Comparison of ENCODE assay signal across 8 cellular contexts in genomic region chr2:71548589-71549485, GRCh38.
DNase-seq lines count a peak whose midpoint lies in the region; ATAC-seq, FAIRE-seq and TF ChIP-seq lines count a peak whose summit lies in the region.

No MANE protein-coding gene starts in this region.

- TF ChIP-seq POLR2A in endothelial cell of umbilical vein (IDR thresholded peaks at IDR 0.05; ENCODE audit: low read depth, low read length): no peak

- no peaks in the 10 kb centered on the region for H3K79me2 ChIP-seq in endothelial cell of umbilical vein (ENCODE audit: control insufficient read depth, insufficient read depth, low read length)

- POLR2A ChIA-PET in endothelial cell of umbilical vein (lab: Charles Lee): no interaction called here

- H2AFZ ChIP-seq in endothelial cell of umbilical vein (ENCODE audit: low read depth, low read length): no peak overlapping the region

- CTCF ChIA-PET in endothelial cell of umbilical vein (lab: Charles Lee): interaction anchor here (0.7 to 4.1 kb wide), 5 partner anchors 10 to 601 kb away, joined by 3 to 33 read pairs (median 3); no protein-coding TSS in a partner anchor

- peak; percentile 83 for FAIRE-seq in endothelial cell of umbilical vein (lab: Jason Lieb, UNC)

- no peak overlapping the region for H3K27ac ChIP-seq in endothelial cell of umbilical vein (ENCODE audit: insufficient read depth, low read depth, low read length)

- TF ChIP-seq CTCF in endothelial cell of umbilical vein (IDR thresholded peaks at IDR 0.05; ENCODE audit: extremely low read depth in 1 of 2, insufficient read depth in 1 of 2, low read depth in 1 of 2, low read length in 2 of 2) (peak; percentile 72 to 77), mucosa of descending colon (IDR thresholded peaks at IDR 0.05) (peak; percentile 58)

- no peaks in the 10 kb centered on the region for H3K9me1 ChIP-seq in endothelial cell of umbilical vein (replicated peaks; ENCODE audit: control insufficient read depth, extremely low read depth, insufficient read depth, low read length)

- H3K9ac ChIP-seq in endothelial cell of umbilical vein (replicated peaks; ENCODE audit: extremely low read depth, insufficient read depth, low read length): no peak overlapping the region

- H3K9me3 ChIP-seq in endothelial cell of umbilical vein (replicated peaks; ENCODE audit: control insufficient read depth, insufficient read depth, low read length): no peaks in the 10 kb centered on the region
- no peaks in the 10 kb centered on the region for H3K9me3 ChIP-seq in mucosa of descending colon

- peaks cover 0 to 16% of the 10 kb centered on the region in 2 experiments for H3K36me3 ChIP-seq in endothelial cell of umbilical vein (ENCODE audit: control insufficient read depth in 2 of 2, extremely low read depth in 1 of 2, insufficient read depth in 2 of 2, low read length in 2 of 2)
- H3K36me3 ChIP-seq in mucosa of descending colon (ENCODE audit: low read depth): no peaks in the 10 kb centered on the region

- no peak overlapping the region for H3K4me3 ChIP-seq in endothelial cell of umbilical vein (replicated peaks in 1 of 3; ENCODE audit: insufficient read depth in 1 of 3, low read depth in 1 of 3, low read length in 3 of 3)
- no peak overlapping the region for H3K4me3 ChIP-seq in mucosa of descending colon

- dilution Hi-C loops in endothelial cell of umbilical vein (cut with MboI; ENCODE audit: extremely low pct_ligation_motif_present, low sequenced_read_pairs): no loop called here

- no peak overlapping the region for H3K4me2 ChIP-seq in endothelial cell of umbilical vein (ENCODE audit: insufficient read depth, low read length)

- H3K4me1 ChIP-seq in endothelial cell of umbilical vein (ENCODE audit: control insufficient read depth, extremely low read depth, insufficient read depth, low read length) (peaks cover 11% of the 10 kb centered on the region), mucosa of descending colon (ENCODE audit: low read depth) (peaks cover 6% of the 10 kb centered on the region)

- peak; percentile 23 to 26 for DNase-seq in AML-193 (lab: John Stamatoyannopoulos, UW)
- DNase-seq in NCI-H69 (lab: John Stamatoyannopoulos, UW): peak; percentile 33
- DNase-seq in activated CD8-positive, alpha-beta memory T cell treated with anti-CD3 and anti-CD28 coated beads for 24 hours: peak; percentile 88
- DNase-seq in endothelial cell of umbilical vein (ENCODE audit: low read depth, low spot score): peak; percentile 51
- DNase-seq in mucosa of descending colon: peak; percentile 64 to 86 (median 83)
- peak; percentile 36 to 42 for DNase-seq in stimulated activated CD8-positive, alpha-beta memory T cell treated with anti-CD3 and anti-CD28 coated beads, Interleukin-7, amount 100 ng/mL, for 1 hour (ENCODE audit: low read depth in 2 of 2)
- no peak for DNase-seq in mesenteric fat pad (ENCODE audit: low spot score)

- ATAC-seq in GM21423 (IDR thresholded peaks at IDR 0.05; ENCODE audit: unreplicated experiment) (peak; percentile 46), mucosa of descending colon (peak; percentile 79)

- H4K20me1 ChIP-seq in endothelial cell of umbilical vein (replicated peaks; ENCODE audit: control insufficient read depth, extremely low read depth, insufficient read depth, low read length): no peaks in the 10 kb centered on the region

- H3K27me3 ChIP-seq in endothelial cell of umbilical vein (ENCODE audit: control insufficient read depth in 2 of 2, insufficient read depth in 2 of 2, low read length in 2 of 2): no peaks in the 10 kb centered on the region

- no TSS peak for BruUV-seq in endothelial cell of umbilical vein (replicated peaks; lab: Mats Ljungman, UMichigan)

- intact Hi-C loops in endothelial cell of umbilical vein (cut with micrococcal nuclease) (loop anchor here (1.0 to 10.0 kb wide), 5 partner anchors 56 to 1196 kb away; no protein-coding TSS in a partner anchor), mucosa of descending colon (cut with DNase I, micrococcal nuclease) (loop anchor here (5.0 to 10.0 kb wide), 3 partner anchors 248 to 608 kb away; no protein-coding TSS in a partner anchor)

TF ChIP-seq in endothelial cell of umbilical vein, 7 proteins besides CTCF, POLR2A, EP300 and RAD21:
- TF ChIP-seq MYC (IDR thresholded peaks at IDR 0.05; ENCODE audit: low read depth, low read length): no peak
- TF ChIP-seq FOS (IDR thresholded peaks at IDR 0.05; ENCODE audit: borderline replicate concordance, insufficient read depth, low read length): no peak
- TF ChIP-seq GATA2 (IDR thresholded peaks at IDR 0.05; ENCODE audit: insufficient read depth, insufficient read length, low read depth, low read length): no peak
- no peak for TF ChIP-seq JUN (IDR thresholded peaks at IDR 0.05; ENCODE audit: borderline replicate concordance, insufficient read depth, insufficient read length, low read depth)
